Comparison of ENCODE assay signal across 8 cellular contexts in genomic region chr19:55624109-55625003, GRCh38. TPM values are rescaled to one million over a fixed set of nuclear protein-coding genes. Genes with fewer than 3 reads are reported as not detected.
DNase-seq lines count a peak whose midpoint lies in the region; ATAC-seq and TF ChIP-seq lines count a peak whose summit lies in the region.

A gene with protein sequence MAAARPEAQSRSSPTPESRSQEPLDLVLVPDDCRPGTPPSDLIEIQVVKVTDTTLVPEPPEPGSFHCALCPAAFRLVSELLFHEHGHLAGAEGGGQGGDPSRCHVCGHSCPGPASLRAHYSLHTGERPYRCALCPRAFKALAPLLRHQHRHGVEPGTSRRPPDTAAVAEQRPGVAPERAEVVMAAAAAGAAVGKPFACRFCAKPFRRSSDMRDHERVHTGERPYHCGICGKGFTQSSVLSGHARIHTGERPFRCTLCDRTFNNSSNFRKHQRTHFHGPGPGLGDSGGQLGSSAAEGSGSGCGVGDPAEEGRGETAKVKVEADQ (minus strand): TSS chr19:55624566. CDS start chr19:55624561, 5 bp downstream.

- no peak for TF ChIP-seq CTCF in 22Rv1 (IDR thresholded peaks at IDR 0.05)

- H3K9me3 ChIP-seq in HUES6 (ENCODE audit: control insufficient read depth, insufficient read depth, low read depth, low read length) (no peaks in the 10 kb centered on the region), endocrine pancreas (ENCODE audit: control insufficient read depth, low read length) (no peaks in the 10 kb centered on the region)

- H3K4me1 ChIP-seq in HUES6 (ENCODE audit: control insufficient read depth, insufficient read depth, low read length) (no peaks in the 10 kb centered on the region; the same call in 1 of the 2 replicates), endocrine pancreas (ENCODE audit: control insufficient read depth, insufficient read depth, low read length) (peaks cover 4% of the 10 kb centered on the region)

- peak; percentile 50 for ATAC-seq in GM18907 (IDR thresholded peaks at IDR 0.05; ENCODE audit: unreplicated experiment)

- H3K36me3 ChIP-seq in HUES6 (ENCODE audit: control insufficient read depth, insufficient read depth, low read length), result peaks cover 17% of the 10 kb centered on the region
- H3K36me3 ChIP-seq in endocrine pancreas (ENCODE audit: control insufficient read depth, insufficient read depth, low read length), result no peaks in the 10 kb centered on the region

- H3K9ac ChIP-seq in HUES6 (ENCODE audit: low read length) (peak within 1 kb of the TSS; percentile 57), endocrine pancreas (ENCODE audit: control insufficient read depth, insufficient read depth, low read length) (peak within 1 kb of the TSS; percentile 36)

- H3K4me3 ChIP-seq in HUES6 (ENCODE audit: low read depth, low read length) (peak within 1 kb of the TSS; percentile 61), endocrine pancreas (ENCODE audit: control insufficient read depth, insufficient read depth, low read length) (peak within 1 kb of the TSS; percentile 25)

- DNase-seq in NOMO-1 treated with DMSO at 0.1 percent for 48 hours (lab: John Stamatoyannopoulos, UW; ENCODE audit: unreplicated experiment) (peak; percentile 87), mesenteric fat pad (ENCODE audit: low spot score) (peak; percentile 99)
- peak; percentile 91 for DNase-seq in activated CD8-positive, alpha-beta memory T cell treated with anti-CD3 and anti-CD28 coated beads, Interleukin-2, amount 50 U/mL, for 1 hour (ENCODE audit: extremely low read depth)
- peak; percentile 86 for DNase-seq in stimulated activated CD8-positive, alpha-beta memory T cell treated with anti-CD3 and anti-CD28 coated beads, Interleukin-12 subunit alpha, Interleukin-12 subunit beta, amount 100 ng/mL, for 24 hours (ENCODE audit: extremely low read depth)

- H3K27ac ChIP-seq in 22Rv1, result peak within 1 kb of the TSS; percentile 86
- 0 out of 2 replicates have a peak within 1 kb of the TSS, but pooled peaks have one; percentile 48 for H3K27ac ChIP-seq in HUES6 (ENCODE audit: low read depth, low read length)

- no peaks in the 10 kb centered on the region for H3K27me3 ChIP-seq in HUES6 (ENCODE audit: control insufficient read depth, insufficient read depth, low read length)
- no peaks in the 10 kb centered on the region for H3K27me3 ChIP-seq in endocrine pancreas (ENCODE audit: control insufficient read depth, insufficient read depth, low read length)

RNA-seq across cellular contexts. Expression of the gene that starts here (rescaled TPM):
- 4.5 TPM for total RNA-seq in mesenteric fat pad

Comparison
In these comparisons a context has a peak if more than half of its experiments do, and no peak if none do; other contexts are left out.
1. Peak in every context shown above with its lines: DNase-seq, ATAC-seq, H3K4me3 ChIP-seq and H3K27ac ChIP-seq.